Comparison of ENCODE assay signal across 23 cellular contexts in genomic region chr11:93587858-93588581, GRCh38. TPM values are rescaled to one million over a fixed set of nuclear protein-coding genes. Genes with fewer than 3 reads are reported as not detected.
A peak's percentile ranks its signal among the peaks of the same experiment; 100 is the strongest.
DNase-seq lines count a peak whose midpoint lies in the region; ATAC-seq, FAIRE-seq and TF ChIP-seq lines count a peak whose summit lies in the region.
"Had no signal": no experiment of that assay in that cellular context is flagged by ENCODE, and none has a peak within 500 bp of the region (broad histone marks: within the 10 kb centered on the region; RNA-seq: fewer than 3 reads in every experiment).

No MANE protein-coding gene starts in this region.

- peak; percentile 33 for DNase-seq in OCI-M1 (lab: John Stamatoyannopoulos, UW)
- peak; percentile 5 for DNase-seq in fibroblast of villous mesenchyme (ENCODE audit: low read depth)
- peak; percentile 45 for DNase-seq in small intestine
- no peak for DNase-seq in activated T-cell treated with anti-CD3 and anti-CD28 coated beads, Interleukin-2, amount 50 U/mL, for 24 hours
- no peak for DNase-seq in hypothalamus (lab: John Stamatoyannopoulos, UW)
- DNase-seq: C1 segment of cervical spinal cord; CD4-positive, alpha-beta memory T cell; COR-L47; DMS79; GF-D8; Karpas-422; NCI-H1092; NCI-H1436; NCI-H1930; NCI-H446; NCI-H524 treated with DMSO at 0.1 percent for 48 hours; NK-92 treated with Interleukin-12 subunit alpha and Interleukin-12 subunit beta, amount 100 ng/mL, for 24 hours; Right ventricle myocardium superior; RPMI8226 had no signal

- no peaks in the 10 kb centered on the region for H3K36me3 ChIP-seq in small intestine (ENCODE audit: control insufficient read depth in 2 of 2, insufficient read depth in 2 of 2, low read length in 2 of 2)
- H3K36me3 ChIP-seq: SJSA1 had no signal

- no peak overlapping the region for H3K4me3 ChIP-seq in fibroblast of villous mesenchyme (ENCODE audit: low read depth, low read length)
- H3K4me3 ChIP-seq in small intestine (ENCODE audit: low read depth in 1 of 2, low read length in 2 of 2): no peak overlapping the region
- H3K4me3 ChIP-seq: SJSA1 had no signal

- H3K27me3 ChIP-seq in small intestine (ENCODE audit: control insufficient read depth in 2 of 2, insufficient read depth in 2 of 2, low read length in 2 of 2): no peaks in the 10 kb centered on the region
- H3K27me3 ChIP-seq: SJSA1 had no signal

- 27 to 58% (median 39%) methylated on average over 8 of the region's 8 CpGs for WGBS in small intestine, 3 donors

- H3K4me3 Mint-ChIP-seq in activated T-cell treated with anti-CD3 and anti-CD28 coated beads, Interleukin-2, amount 50 U/mL, for 24 hours: no peak overlapping the region
- H3K4me3 Mint-ChIP-seq: CD4-positive, alpha-beta memory T cell had no signal

- H3K9me3 Mint-ChIP-seq in activated T-cell treated with anti-CD3 and anti-CD28 coated beads, Interleukin-2, amount 50 U/mL, for 24 hours: no peaks in the 10 kb centered on the region

- FAIRE-seq in small intestine (lab: Jason Lieb, UNC): no peak

- H3K4me1 ChIP-seq in small intestine (ENCODE audit: control insufficient read depth in 2 of 2, insufficient read depth in 1 of 2, low read depth in 1 of 2, low read length in 1 of 2): peaks cover 0 to 2% of the 10 kb centered on the region in 2 donors
- H3K4me1 ChIP-seq: SJSA1 had no signal

- H3K27me3 Mint-ChIP-seq in activated T-cell treated with anti-CD3 and anti-CD28 coated beads, Interleukin-2, amount 50 U/mL, for 24 hours: peaks cover 32% of the 10 kb centered on the region

- no peaks in the 10 kb centered on the region for H3K36me3 Mint-ChIP-seq in activated T-cell treated with anti-CD3 and anti-CD28 coated beads, Interleukin-2, amount 50 U/mL, for 24 hours (ENCODE audit: low read depth)
- H3K36me3 Mint-ChIP-seq: CD4-positive, alpha-beta memory T cell had no signal

- peak overlapping the region; percentile 29; the same call in 1 of the 2 replicates for H3K27ac ChIP-seq in VCaP
- no peak overlapping the region for H3K27ac ChIP-seq in small intestine (ENCODE audit: low read depth in 1 of 2, low read length in 1 of 2)
- H3K27ac ChIP-seq: SJSA1 had no signal

- TF ChIP-seq CTCF in VCaP (conservative IDR thresholded peaks at IDR 0.05): no peak
- TF ChIP-seq CTCF in fibroblast of villous mesenchyme (IDR thresholded peaks at IDR 0.05; ENCODE audit: insufficient read depth, low read depth, low read length): no peak

- H3K4me1 Mint-ChIP-seq in activated T-cell treated with anti-CD3 and anti-CD28 coated beads, Interleukin-2, amount 50 U/mL, for 24 hours (ENCODE audit: low read depth): peaks cover 3% of the 10 kb centered on the region

- ATAC-seq in GM21786 (IDR thresholded peaks at IDR 0.05; ENCODE audit: unreplicated experiment): no peak
- ATAC-seq: HCT116 had no signal

- no peaks in the 10 kb centered on the region for H3K9me3 ChIP-seq in small intestine (ENCODE audit: control insufficient read depth, low read depth)
- H3K9me3 ChIP-seq: SJSA1 had no signal

- H3K27ac Mint-ChIP-seq in activated T-cell treated with anti-CD3 and anti-CD28 coated beads, Interleukin-2, amount 50 U/mL, for 24 hours: no peak overlapping the region
- H3K27ac Mint-ChIP-seq: CD4-positive, alpha-beta memory T cell had no signal

RNA-seq across cellular contexts. Expression of gene SMCO4, which starts 44.8 kb away (rescaled TPM):
- total RNA-seq in fibroblast of villous mesenchyme: 8.4 and 9.1 TPM in 2 replicates
- polyA plus RNA-seq in small intestine: 100 to 1,000 TPM in 2 of 3 donors, 10 to 100 TPM in 1; 51.0 to 207 (median 139) TPM

Comparison
In these comparisons a context has a peak if more than half of its experiments do, and no peak if none do; other contexts are left out.
1. DNase-seq: peak in OCI-M1 (single experiment), fibroblast of villous mesenchyme (single experiment) and small intestine (single experiment); none in activated T-cell treated with anti-CD3 and anti-CD28 coated beads, Interleukin-2, amount 50 U/mL, for 24 hours (single experiment) and hypothalamus (0 of 51).